ENCODE assay signal across 8 cellular contexts in the genomic region with DNA sequence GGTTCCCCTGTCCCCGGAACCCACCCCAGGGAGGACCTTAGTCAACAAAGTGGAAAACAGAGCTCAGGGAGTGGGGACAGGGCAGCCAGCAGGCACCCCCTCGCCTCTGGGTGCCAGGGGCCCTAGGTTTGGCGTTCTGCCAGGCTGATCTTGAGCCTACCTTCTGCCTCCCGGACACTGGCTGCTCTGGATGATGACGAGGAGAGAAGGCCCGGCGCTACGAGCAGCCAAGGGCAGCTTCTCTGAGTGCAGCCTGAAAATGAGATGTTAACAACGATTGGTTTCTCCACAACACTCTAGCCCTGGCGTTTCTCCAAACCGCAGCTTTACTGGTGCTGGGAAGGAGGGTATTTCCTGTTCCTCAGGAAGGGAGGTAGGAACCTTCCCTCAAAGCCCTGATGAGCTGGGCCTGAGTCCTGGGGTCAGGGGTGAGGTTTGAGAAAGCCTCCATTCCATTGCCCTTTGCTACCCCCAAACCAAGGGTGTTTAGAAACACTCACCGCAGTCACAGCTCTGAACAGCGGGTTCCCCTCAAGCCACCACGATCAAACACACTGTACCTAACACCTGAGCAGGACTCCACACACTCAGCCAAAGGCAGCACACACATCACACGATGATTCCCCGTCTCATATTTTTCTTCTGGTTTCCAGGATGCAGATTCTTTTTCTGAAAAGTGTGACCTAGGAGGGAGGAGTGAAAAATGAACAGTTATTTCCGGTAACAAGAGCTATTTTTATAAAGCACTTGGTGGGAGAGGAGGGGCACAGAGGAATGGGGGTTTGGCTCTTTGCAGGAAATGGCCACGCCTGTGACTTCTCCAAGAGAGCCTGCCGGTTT. TPM values are rescaled to one million over a fixed set of nuclear protein-coding genes. Genes with fewer than 3 reads are reported as not detected.
DNase-seq lines count a peak whose midpoint lies in the region; ATAC-seq and TF ChIP-seq lines count a peak whose summit lies in the region.

TSS of gene STING1 (minus strand) at position 709 of the 840 bp plus-strand sequence. CDS start 1,054 bp downstream, outside the sequence.

- intact Hi-C loops in lower leg skin (cut with DNase I; ENCODE audit: low total_unique reads): no loop called here

- no peaks in the 10 kb centered on the region for H3K9me3 Mint-ChIP-seq in chondrocyte (ENCODE audit: low read depth)

- H3K4me3 ChIP-seq in lower leg skin (ENCODE audit: low read depth, poor library complexity, severe bottlenecking): peak within 1 kb of the TSS; percentile 35

- H3K4me1 Mint-ChIP-seq in chondrocyte (ENCODE audit: low read depth): peaks cover 34% of the 10 kb centered on the region

- H3K27ac Mint-ChIP-seq in chondrocyte (ENCODE audit: unreplicated experiment): peak within 1 kb of the TSS; percentile 100

- peak within 1 kb of the TSS; percentile 71 for H3K27ac ChIP-seq in VCaP

- H3K4me3 Mint-ChIP-seq in chondrocyte (ENCODE audit: unreplicated experiment): peak within 1 kb of the TSS; percentile 84

- peak; percentile 46 for ATAC-seq in GM21786 (IDR thresholded peaks at IDR 0.05; ENCODE audit: unreplicated experiment)

- 3 to 4% methylated on average over 19 of the region's 19 CpGs for WGBS in lower leg skin, 2 donors

- no peak for TF ChIP-seq POLR2A in lower leg skin (IDR thresholded peaks at IDR 0.05)

- no peaks in the 10 kb centered on the region for H3K27me3 Mint-ChIP-seq in chondrocyte (ENCODE audit: low read depth)

- TF ChIP-seq CTCF in VCaP (conservative IDR thresholded peaks at IDR 0.05): no peak
- TF ChIP-seq CTCF in chondrocyte (IDR thresholded peaks at IDR 0.05): peak; percentile 26
- TF ChIP-seq CTCF in lower leg skin (IDR thresholded peaks at IDR 0.05): no peak

- peak; percentile 87 for DNase-seq in CD1c-positive myeloid dendritic cell (ENCODE audit: extremely low spot score)
- peak; percentile 99 for DNase-seq in NCI-H2029 (lab: John Stamatoyannopoulos, UW)
- DNase-seq in chondrocyte (ENCODE audit: low spot score): no peak
- peak; percentile 82 to 97 for DNase-seq in lower leg skin (ENCODE audit: low spot score in 2 of 2)
- DNase-seq in stimulated activated CD8-positive, alpha-beta memory T cell treated with anti-CD3 and anti-CD28 coated beads, Interleukin-2, amount 100 ng/mL, for 48 hours (ENCODE audit: low read depth in 2 of 2): peak; percentile 28 to 58
- DNase-seq in islet precursor cell: no peak

- H3K36me3 Mint-ChIP-seq in chondrocyte (ENCODE audit: low read depth): peaks cover 12% of the 10 kb centered on the region

RNA-seq across cellular contexts. Expression of gene STING1, which starts in this region (rescaled TPM):
- 26.6 to 59.2 TPM (median 58.4 TPM) in 3 replicates for total RNA-seq in chondrocyte
- total RNA-seq in lower leg skin: 10 to 100 TPM in 3 of 4 donors, 1 to 10 TPM in 1; 5.8 to 28.2 (median 11.0) TPM

Comparison
In these comparisons a context has a peak if more than half of its experiments do, and no peak if none do; other contexts are left out.
1. DNase-seq: peak in CD1c-positive myeloid dendritic cell (single experiment), NCI-H2029 (single experiment), lower leg skin (2 of 2) and stimulated activated CD8-positive, alpha-beta memory T cell treated with anti-CD3 and anti-CD28 coated beads, Interleukin-2, amount 100 ng/mL, for 48 hours (2 of 2); none in chondrocyte (single experiment) and islet precursor cell (single experiment).